ENCODE assay signal across 1 cellular context in genomic region chr17:4663711-4664110, GRCh38.
TF ChIP-seq lines count a peak whose summit lies in the region.

No MANE protein-coding gene starts in this region.

TF ChIP-seq in K562, 482 proteins besides CTCF, POLR2A, EP300 and RAD21 (continued from another document):
- TF ChIP-seq HOMEZ (CRISPR knock-in tag; IDR thresholded peaks at IDR 0.05), result no peak
- no peak for TF ChIP-seq CHCHD3 (CRISPR knock-in tag; IDR thresholded peaks at IDR 0.05)
- peak; percentile 40; the same call in 1 of the 2 replicates for TF ChIP-seq TAL1 (IDR thresholded peaks at IDR 0.05)
- TF ChIP-seq TRIM25 (IDR thresholded peaks at IDR 0.05; ENCODE audit: borderline replicate concordance), result no peak
- 0 out of 2 replicates have a peak, but pooled peaks have one; percentile 18 for TF ChIP-seq BCOR (IDR thresholded peaks at IDR 0.05)
- no peak for TF ChIP-seq HMG20B (CRISPR knock-in tag; IDR thresholded peaks at IDR 0.05)
- TF ChIP-seq TCF3 (CRISPR knock-in tag; IDR thresholded peaks at IDR 0.05), result 0 out of 2 replicates have a peak, but pooled peaks have one; percentile 19
- peak; percentile 57 for TF ChIP-seq CBFA2T3 (IDR thresholded peaks at IDR 0.05)
